ENCODE assay signal across 1 cellular context in genomic region chr3:51943451-51944391, GRCh38.
TF ChIP-seq lines count a peak whose summit lies in the region.

No MANE protein-coding gene starts in this region.

TF ChIP-seq in endothelial cell of umbilical vein, 7 proteins besides CTCF, POLR2A, EP300 and RAD21:
- TF ChIP-seq POLR2AphosphoS5 (IDR thresholded peaks at IDR 0.05; ENCODE audit: insufficient read depth, low read depth, low read length): no peak
- TF ChIP-seq EZH2 (IDR thresholded peaks at IDR 0.05; ENCODE audit: borderline replicate concordance, low read depth, low read length, severe bottlenecking): no peak
- no peak for TF ChIP-seq MYC (IDR thresholded peaks at IDR 0.05; ENCODE audit: low read depth, low read length)
- TF ChIP-seq GATA2 (IDR thresholded peaks at IDR 0.05; ENCODE audit: insufficient read depth, insufficient read length, low read depth, low read length): no peak
- TF ChIP-seq JUN (IDR thresholded peaks at IDR 0.05; ENCODE audit: borderline replicate concordance, insufficient read depth, insufficient read length, low read depth): no peak
- no peak for TF ChIP-seq MAX (IDR thresholded peaks at IDR 0.05; ENCODE audit: insufficient read depth, insufficient read length)
- TF ChIP-seq FOS (IDR thresholded peaks at IDR 0.05; ENCODE audit: borderline replicate concordance, insufficient read depth, low read length): no peak
